Comparison of ENCODE assay signal across 20 cellular contexts in the genomic region with DNA sequence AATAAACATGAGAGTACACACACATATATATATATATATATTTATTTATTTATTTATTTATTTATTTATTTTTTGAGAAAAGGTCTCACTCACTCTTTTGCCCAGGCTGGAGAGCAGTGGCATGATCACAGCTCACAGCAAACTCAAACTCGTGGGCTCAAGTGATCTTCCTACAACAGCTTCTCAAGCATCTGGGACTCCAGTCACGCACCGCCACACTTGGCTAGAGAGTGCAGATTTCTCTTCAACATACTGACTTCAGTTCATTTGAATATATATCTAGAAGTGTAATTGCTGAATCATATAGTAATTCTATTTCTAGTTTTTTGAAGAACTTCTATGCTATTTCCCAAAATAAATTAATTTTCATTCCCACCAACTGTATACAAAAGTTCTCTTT.
"Had no signal": no experiment of that assay in that cellular context is flagged by ENCODE, and none has a peak within 500 bp of the region (broad histone marks: within the 10 kb centered on the region; RNA-seq: fewer than 3 reads in every experiment).

No MANE protein-coding gene starts in this region.

- H3K9ac ChIP-seq: KMS-11 had no signal

- ATAC-seq: K562 had no signal

- H3K4me2 ChIP-seq: KMS-11 had no signal

- H3K27ac ChIP-seq: HL-60, KMS-11, SJSA1, SK-N-MC had no signal

- H3K9me3 ChIP-seq: SJSA1 had no signal

- H3K4me1 ChIP-seq: SJSA1 had no signal

- H3K4me3 ChIP-seq: K562, SJSA1, SK-N-MC had no signal

- DNase-seq: MV-4-11, NCI-H1092, NCI-H1105 treated with DMSO at 0.1 percent for 48 hours, NCI-H1417 treated with DMSO at 0.1 percent for 48 hours, NCI-H2029, NCI-H2081 treated with DMSO at 0.1 percent for 48 hours, NCI-H226, NCI-H446, NCI-H510A, NCI-H524 treated with DMSO at 0.1 percent for 48 hours, NCI-H69, NCI-H774, Right ventricle myocardium superior, RPMI8226, SIG-M5 had no signal

- H3K36me3 ChIP-seq: SJSA1 had no signal

- H3K27me3 ChIP-seq: SJSA1 had no signal
